ENCODE assay signal across 6 cellular contexts in genomic region chr22:27607750-27608149, GRCh38.
A peak's percentile ranks its signal among the peaks of the same experiment; 100 is the strongest.
DNase-seq lines count a peak whose midpoint lies in the region; ATAC-seq, FAIRE-seq and TF ChIP-seq lines count a peak whose summit lies in the region.
"Not testable (repeated sequence)": the region's sequence is repeated elsewhere in the genome, so short reads cannot be mapped to it uniquely, and the experiment has no call there.

No MANE protein-coding gene starts in this region.

- not testable (repeated sequence) for H4K20me1 ChIP-seq in neural progenitor cell (ENCODE audit: low read depth)

- H3K27ac ChIP-seq in HEK293 (ENCODE audit: extremely low read depth, low read depth, low read length); mesenchymal stem cell (ENCODE audit: low read length, poor library complexity, severe bottlenecking); neural progenitor cell; upper lobe of right lung: not testable (repeated sequence)

- DNase-seq in bronchial epithelial cell (ENCODE audit: low read depth); mesenchymal stem cell; neural progenitor cell (ENCODE audit: low spot score): not testable (repeated sequence)
- DNase-seq in posterior vena cava (ENCODE audit: low spot score) (peak; percentile 44), upper lobe of right lung (peak; percentile 20)

- ATAC-seq in upper lobe of right lung = not testable (repeated sequence)

- peak; percentile 66 for FAIRE-seq in bronchial epithelial cell (lab: Jason Lieb, UNC)

- not testable (repeated sequence) for TF ChIP-seq CTCF in HEK293 (tag by site-specific recombination; IDR thresholded peaks at IDR 0.05); bronchial epithelial cell (IDR thresholded peaks at IDR 0.05; ENCODE audit: insufficient read depth, low read length, severe bottlenecking); neural progenitor cell (IDR thresholded peaks at IDR 0.05); upper lobe of right lung (IDR thresholded peaks at IDR 0.05)

- H3K9me3 ChIP-seq in HEK293 (ENCODE audit: control insufficient read depth, insufficient read depth, low read depth, low read length); mesenchymal stem cell (ENCODE audit: control insufficient read depth, low read length); neural progenitor cell (ENCODE audit: low read depth); upper lobe of right lung: not testable (repeated sequence)

- not testable (repeated sequence) for H2BK5ac ChIP-seq in mesenchymal stem cell (ENCODE audit: low read depth, low read length, poor library complexity, severe bottlenecking)

- not testable (repeated sequence) for H4K8ac ChIP-seq in mesenchymal stem cell (ENCODE audit: low read length)

- not testable (repeated sequence) for H2AFZ ChIP-seq in mesenchymal stem cell (ENCODE audit: low read depth, low read length); neural progenitor cell (replicated peaks)

- peak overlapping the region; percentile 18 for H3K4me3 Mint-ChIP-seq in neural progenitor cell

- H3K27me3 Mint-ChIP-seq in neural progenitor cell (ENCODE audit: insufficient read depth, low read depth) = peaks cover 14% of the 10 kb centered on the region

- peaks cover 42% of the 10 kb centered on the region for H3F3A ChIP-seq in neural progenitor cell (ENCODE audit: low read depth)

- H3K4me1 ChIP-seq in HEK293 (ENCODE audit: control insufficient read depth, insufficient read depth, low read length); upper lobe of right lung: not testable (repeated sequence)
- H3K4me1 ChIP-seq in mesenchymal stem cell (ENCODE audit: control insufficient read depth, insufficient read depth, low read depth, low read length) = peaks cover 12% of the 10 kb centered on the region
- H3K4me1 ChIP-seq in neural progenitor cell = peaks cover 36% of the 10 kb centered on the region

- H4K91ac ChIP-seq in mesenchymal stem cell (ENCODE audit: low read length) = peak overlapping the region; percentile 25

- H2BK15ac ChIP-seq in mesenchymal stem cell (ENCODE audit: low read depth, poor library complexity, severe bottlenecking) = peak overlapping the region; percentile 9

- H3K27me3 ChIP-seq in bronchial epithelial cell (ENCODE audit: control insufficient read depth, insufficient read depth, low read length); neural progenitor cell; upper lobe of right lung: not testable (repeated sequence)
- H3K27me3 ChIP-seq in mesenchymal stem cell (ENCODE audit: control insufficient read depth in 1 of 2, insufficient read depth in 1 of 2, low read length in 2 of 2) = peaks cover 0 to 39% of the 10 kb centered on the region in 2 experiments

- not testable (repeated sequence) for H3K79me1 ChIP-seq in mesenchymal stem cell (replicated peaks; ENCODE audit: low read length, poor library complexity, severe bottlenecking)

- 99% methylated on average over 7 of the region's 7 CpGs for WGBS in mesenchymal stem cell

- H3K36me3 ChIP-seq in HEK293 (ENCODE audit: control insufficient read depth in 2 of 2, insufficient read depth in 1 of 2, low read length in 2 of 2); bronchial epithelial cell (ENCODE audit: control insufficient read depth, insufficient read depth, low read length); mesenchymal stem cell (ENCODE audit: control insufficient read depth in 1 of 2, insufficient read depth in 2 of 2, low read depth in 1 of 2, low read length in 2 of 2); neural progenitor cell; upper lobe of right lung: not testable (repeated sequence)

- H3K14ac ChIP-seq in mesenchymal stem cell (ENCODE audit: low read length in 2 of 2) = not testable (repeated sequence)

- not testable (repeated sequence) for H3K4me2 ChIP-seq in mesenchymal stem cell (ENCODE audit: low read length, poor library complexity, severe bottlenecking); neural progenitor cell

- H3K4me3 ChIP-seq in HEK293 (ENCODE audit: low read depth, low read length); bronchial epithelial cell (ENCODE audit: low read depth, low read length); mesenchymal stem cell (ENCODE audit: insufficient read depth in 1 of 2, low read depth in 1 of 2, low read length in 2 of 2); neural progenitor cell; upper lobe of right lung: not testable (repeated sequence)

- not testable (repeated sequence) for H3K9me3 Mint-ChIP-seq in neural progenitor cell

- intact Hi-C loops in posterior vena cava (cut with DNase I); upper lobe of right lung (cut with DNase I): not testable (repeated sequence)

- not testable (repeated sequence) for H2AK5ac ChIP-seq in mesenchymal stem cell (ENCODE audit: low read length, severe bottlenecking)

- POLR2A ChIA-PET in HEK293 (lab: Yijun Ruan, JAX) = not testable (repeated sequence)

- not testable (repeated sequence) for H3K23ac ChIP-seq in mesenchymal stem cell (ENCODE audit: low read length in 2 of 2)

- not testable (repeated sequence) for H3K4ac ChIP-seq in mesenchymal stem cell (ENCODE audit: low read depth in 1 of 2, low read length in 2 of 2)

- H3K79me2 ChIP-seq in neural progenitor cell (ENCODE audit: low read depth) = not testable (repeated sequence)

- H3K27ac Mint-ChIP-seq in neural progenitor cell = peak overlapping the region; percentile 92

- H3K4me1 Mint-ChIP-seq in neural progenitor cell = peaks cover 69% of the 10 kb centered on the region

- CTCF ChIA-PET in HEK293 (lab: Yijun Ruan, JAX) = interaction anchor here (0.7 kb wide), 1 partner anchor 197 kb away, joined by 3 read pairs; no protein-coding TSS in a partner anchor

- H3K18ac ChIP-seq in mesenchymal stem cell (ENCODE audit: low read depth in 1 of 2, low read length in 2 of 2) = not testable (repeated sequence)

- not testable (repeated sequence) for H2BK12ac ChIP-seq in mesenchymal stem cell (ENCODE audit: low read length in 2 of 2)

- not testable (repeated sequence) for H3K9ac ChIP-seq in mesenchymal stem cell (ENCODE audit: low read length); neural progenitor cell

- H3K36me3 Mint-ChIP-seq in neural progenitor cell = not testable (repeated sequence)

- not testable (repeated sequence) for H2BK120ac ChIP-seq in mesenchymal stem cell (ENCODE audit: low read depth, low read length)

TF ChIP-seq in HEK293, 187 proteins besides CTCF, POLR2A, EP300 and RAD21:
- TF ChIP-seq ZSCAN4 (tag by site-specific recombination; IDR thresholded peaks at IDR 0.05) = peak; percentile 93
